ENCODE assay signal across 9 cellular contexts in genomic region chr6:149060985-149061760, GRCh38.
A peak's percentile ranks its signal among the peaks of the same experiment; 100 is the strongest.
DNase-seq lines count a peak whose midpoint lies in the region; ATAC-seq and TF ChIP-seq lines count a peak whose summit lies in the region.
"Had no signal": no experiment of that assay in that cellular context is flagged by ENCODE, and none has a peak within 500 bp of the region (broad histone marks: within the 10 kb centered on the region; RNA-seq: fewer than 3 reads in every experiment).

No MANE protein-coding gene starts in this region.

- peaks cover 0 to 1% (median 0%) of the 10 kb centered on the region in 11 donors for H3K9me3 Mint-ChIP-seq in naive thymus-derived CD4-positive, alpha-beta T cell
- H3K9me3 Mint-ChIP-seq: H9 had no signal

- peaks cover 22 to 75% (median 42%) of the 10 kb centered on the region in 7 donors for H3K4me1 Mint-ChIP-seq in naive thymus-derived CD4-positive, alpha-beta T cell

- no peak for ATAC-seq in naive thymus-derived CD4-positive, alpha-beta T cell
- ATAC-seq in GM18505 (IDR thresholded peaks at IDR 0.05; ENCODE audit: unreplicated experiment): no peak
- ATAC-seq in HG03139 (IDR thresholded peaks at IDR 0.05; ENCODE audit: unreplicated experiment): no peak
- no peak for ATAC-seq in omental fat pad (ENCODE audit: low FRiP score)

- TF ChIP-seq POLR2A in GM18505 (IDR thresholded peaks at IDR 0.05; ENCODE audit: borderline replicate concordance, extremely low read depth, insufficient read depth, insufficient read length): no peak

- H3K4me3 ChIP-seq in GM12865 (ENCODE audit: low read depth, low read length): peak overlapping the region; percentile 46
- H3K4me3 ChIP-seq in naive thymus-derived CD4-positive, alpha-beta T cell (ENCODE audit: low read length): peak overlapping the region; percentile 25

- no peak overlapping the region for H3K27ac ChIP-seq in naive thymus-derived CD4-positive, alpha-beta T cell (ENCODE audit: low read depth, low read length)

- H3K27me3 Mint-ChIP-seq in naive thymus-derived CD4-positive, alpha-beta T cell: no peaks in the 10 kb centered on the region

- POLR2A ChIA-PET in naive thymus-derived CD4-positive, alpha-beta T cell (lab: Charles Lee): no interaction called here

- H3K36me3 ChIP-seq in naive thymus-derived CD4-positive, alpha-beta T cell (ENCODE audit: control insufficient read depth in 2 of 3, insufficient read depth in 3 of 3, low read length in 3 of 3): no peaks in the 10 kb centered on the region

- H3K27me3 ChIP-seq in naive thymus-derived CD4-positive, alpha-beta T cell (ENCODE audit: control insufficient read depth in 2 of 2, insufficient read depth in 2 of 2, low read length in 2 of 2): no peaks in the 10 kb centered on the region

- peaks cover 0 to 10% (median 0%) of the 10 kb centered on the region in 5 donors for H3K36me3 Mint-ChIP-seq in naive thymus-derived CD4-positive, alpha-beta T cell

- no peak for TF ChIP-seq CTCF in GM12865 (IDR thresholded peaks at IDR 0.05; ENCODE audit: insufficient read depth, low read depth, low read length, missing control alignments)
- no peak for TF ChIP-seq CTCF in omental fat pad (IDR thresholded peaks at IDR 0.05)

- H3K9me3 ChIP-seq in naive thymus-derived CD4-positive, alpha-beta T cell (ENCODE audit: control insufficient read depth in 2 of 3, low read length in 3 of 3): no peaks in the 10 kb centered on the region

- CTCF ChIA-PET in naive thymus-derived CD4-positive, alpha-beta T cell (lab: Charles Lee): interaction anchor here (0.5 to 1.1 kb wide), 3 partner anchors 30 to 374 kb away, joined by 3 read pairs; no protein-coding TSS in a partner anchor

- peak overlapping the region; percentile 47 to 83 (median 78) for H3K4me3 Mint-ChIP-seq in naive thymus-derived CD4-positive, alpha-beta T cell
- H3K4me3 Mint-ChIP-seq: H9 had no signal

- peaks cover 15 to 23% of the 10 kb centered on the region in 2 donors for H3K4me1 ChIP-seq in naive thymus-derived CD4-positive, alpha-beta T cell (ENCODE audit: control insufficient read depth in 2 of 2, insufficient read depth in 2 of 2, low read length in 2 of 2)

- H3K27ac Mint-ChIP-seq in naive thymus-derived CD4-positive, alpha-beta T cell: peak overlapping the region in 7 of 9 donors; percentile 23 to 95 (median 68)
- H3K27ac Mint-ChIP-seq: H9 had no signal

- DNase-seq in GM12865 (ENCODE audit: low read depth) (no peak), NCI-H2171 (lab: John Stamatoyannopoulos, UW) (peak; percentile 78), astrocyte of the hippocampus (ENCODE audit: low read depth, low spot score) (peak; percentile 74), omental fat pad (ENCODE audit: low spot score) (no peak)
- no peak for DNase-seq in naive thymus-derived CD4-positive, alpha-beta T cell
- no peak for DNase-seq in activated CD4-positive, alpha-beta T cell treated with anti-CD3 and anti-CD28 coated beads for 1 hour
- DNase-seq: H9 had no signal

- intact Hi-C loops in naive thymus-derived CD4-positive, alpha-beta T cell (cut with micrococcal nuclease): loop anchor here in 1 of 2 donors (1.0 kb wide), 2 partner anchors 14 to 28 kb away; no protein-coding TSS in a partner anchor

Comparison
In these comparisons a context has a peak if more than half of its experiments do, and no peak if none do; other contexts are left out.
1. DNase-seq: peak in NCI-H2171 (single experiment) and astrocyte of the hippocampus (single experiment); none in GM12865 (single experiment), naive thymus-derived CD4-positive, alpha-beta T cell (0 of 9), omental fat pad (single experiment) and activated CD4-positive, alpha-beta T cell treated with anti-CD3 and anti-CD28 coated beads for 1 hour (single experiment).